Comparison of ENCODE assay signal across 8 cellular contexts in genomic region chr12:12333980-12334709, GRCh38. TPM values are rescaled to one million over a fixed set of nuclear protein-coding genes. Genes with fewer than 3 reads are reported as not detected.
DNase-seq lines count a peak whose midpoint lies in the region; ATAC-seq, FAIRE-seq and TF ChIP-seq lines count a peak whose summit lies in the region.

No MANE protein-coding gene starts in this region.

- POLR2A ChIA-PET in SK-N-SH (lab: Yijun Ruan, JAX): interaction anchor here (1.4 to 1.6 kb wide), 2 partner anchors 23 to 68 kb away, joined by 3 to 5 read pairs; partner anchors contain the start of gene LRP6

- peak; percentile 91 for FAIRE-seq in GM12892 (lab: Jason Lieb, UNC)

- 0 out of 2 replicates have a peak overlapping the region, but pooled peaks have one; percentile 7 for H3K4me2 ChIP-seq in SK-N-SH

- no peaks in the 10 kb centered on the region for H3K36me3 Mint-ChIP-seq in activated naive CD4-positive, alpha-beta T cell treated with anti-CD3 and anti-CD28 coated beads, Interleukin-2, amount 50 U/mL, for 72 hours

- no peak overlapping the region for H3K27ac ChIP-seq in 22Rv1
- no peak overlapping the region; a peak in 1 of 4 replicates for H3K27ac ChIP-seq in SK-N-SH (ENCODE audit: low read depth in 2 of 2, low read length in 1 of 2)

- H3K4me3 ChIP-seq in SK-N-SH (ENCODE audit: low read depth in 2 of 2, low read length in 1 of 2): peak overlapping the region in 1 of 2 experiments; percentile 31; a peak in 1 of 4 replicates

- peak; percentile 81 to 89 for ATAC-seq in activated naive CD4-positive, alpha-beta T cell treated with anti-CD3 and anti-CD28 coated beads, Interleukin-2, amount 50 U/mL, for 72 hours
- ATAC-seq in left ventricle myocardium superior: peak; percentile 61
- no peak for ATAC-seq in GM19467 (IDR thresholded peaks at IDR 0.05; ENCODE audit: unreplicated experiment)

- no peak for TF ChIP-seq EP300 in SK-N-SH (IDR thresholded peaks at IDR 0.05; ENCODE audit: borderline replicate concordance in 1 of 2, low read depth in 1 of 2, low read length in 1 of 2)

- no peaks in the 10 kb centered on the region for H4K20me1 ChIP-seq in SK-N-SH (ENCODE audit: insufficient read depth)

- DNase-seq in GM12892 (ENCODE audit: insufficient read length) (peak; percentile 44), Kasumi-1 (lab: John Stamatoyannopoulos, UW) (peak; percentile 36 to 39), SK-N-SH (peak; percentile 80), left ventricle myocardium superior (peak; percentile 54)
- peak in 1 of 2 donors; percentile 73 for DNase-seq in activated naive CD4-positive, alpha-beta T cell treated with anti-CD3 and anti-CD28 coated beads, Interleukin-2, amount 50 U/mL, for 72 hours (ENCODE audit: low spot score in 2 of 2)
- DNase-seq in stimulated activated CD4-positive, alpha-beta T cell treated with anti-CD3 and anti-CD28 coated beads, Interleukin-12 subunit alpha, Interleukin-12 subunit beta, amount 100 ng/mL, for 48 hours (ENCODE audit: low read depth in 2 of 3, low spot score in 1 of 3): peak; percentile 28 to 55 (median 50)

- peak overlapping the region in 1 of 2 donors; percentile 52 for H3K27ac Mint-ChIP-seq in activated naive CD4-positive, alpha-beta T cell treated with anti-CD3 and anti-CD28 coated beads, Interleukin-2, amount 50 U/mL, for 72 hours

- no peak overlapping the region for H3K9ac ChIP-seq in SK-N-SH

- H3K4me1 ChIP-seq in SK-N-SH (ENCODE audit: control insufficient read depth in 1 of 2, insufficient read depth in 2 of 2, low read depth in 1 of 2, low read length in 1 of 2): peaks cover 11 to 15% of the 10 kb centered on the region in 2 experiments; a peak in 2 of 4 replicates

- no peaks in the 10 kb centered on the region for H3K9me3 ChIP-seq in SK-N-SH

- peak; percentile 100 for TF ChIP-seq CTCF in 22Rv1 (IDR thresholded peaks at IDR 0.05)
- peak; percentile 84 for TF ChIP-seq CTCF in SK-N-SH (IDR thresholded peaks at IDR 0.05)

- peaks cover 13% of the 10 kb centered on the region for H3F3A ChIP-seq in SK-N-SH (replicated peaks; ENCODE audit: insufficient read depth)

- CTCF ChIA-PET in SK-N-SH (lab: Yijun Ruan, JAX): interaction anchor here (0.6 to 3.2 kb wide), 27 partner anchors 7 to 754 kb away, joined by 3 to 18 read pairs (median 4); partner anchors contain the start of genes BORCS5 and MANSC1

- no peaks in the 10 kb centered on the region for H3K27me3 ChIP-seq in SK-N-SH (ENCODE audit: insufficient read depth)

- no peaks in the 10 kb centered on the region for H3K36me3 ChIP-seq in SK-N-SH (replicated peaks in 1 of 2; ENCODE audit: control insufficient read depth in 1 of 2, insufficient read depth in 2 of 2, low read length in 1 of 2)

- no peaks in the 10 kb centered on the region for H3K9me2 ChIP-seq in SK-N-SH

- WGBS in SK-N-SH (ENCODE audit: low lambda C conversion rate): 56% methylated on average over 12 of the region's 12 CpGs

- no peak for TF ChIP-seq POLR2A in GM12892 (IDR thresholded peaks at IDR 0.05; ENCODE audit: low read depth, low read length)

- H2AFZ ChIP-seq in SK-N-SH (ENCODE audit: low read depth): no peak overlapping the region; the same call in 1 of the 2 replicates

- TF ChIP-seq RAD21 in SK-N-SH (IDR thresholded peaks at IDR 0.05; ENCODE audit: low read length): peak; percentile 67

- no peaks in the 10 kb centered on the region for H3K9me3 Mint-ChIP-seq in activated naive CD4-positive, alpha-beta T cell treated with anti-CD3 and anti-CD28 coated beads, Interleukin-2, amount 50 U/mL, for 72 hours

- intact Hi-C loops in left ventricle myocardium superior (cut with micrococcal nuclease): no loop called here

- H3K79me2 ChIP-seq in SK-N-SH (ENCODE audit: insufficient read depth): no peaks in the 10 kb centered on the region

TF ChIP-seq in SK-N-SH, 30 proteins besides CTCF, POLR2A, EP300 and RAD21:
- TF ChIP-seq, protein P1, sequence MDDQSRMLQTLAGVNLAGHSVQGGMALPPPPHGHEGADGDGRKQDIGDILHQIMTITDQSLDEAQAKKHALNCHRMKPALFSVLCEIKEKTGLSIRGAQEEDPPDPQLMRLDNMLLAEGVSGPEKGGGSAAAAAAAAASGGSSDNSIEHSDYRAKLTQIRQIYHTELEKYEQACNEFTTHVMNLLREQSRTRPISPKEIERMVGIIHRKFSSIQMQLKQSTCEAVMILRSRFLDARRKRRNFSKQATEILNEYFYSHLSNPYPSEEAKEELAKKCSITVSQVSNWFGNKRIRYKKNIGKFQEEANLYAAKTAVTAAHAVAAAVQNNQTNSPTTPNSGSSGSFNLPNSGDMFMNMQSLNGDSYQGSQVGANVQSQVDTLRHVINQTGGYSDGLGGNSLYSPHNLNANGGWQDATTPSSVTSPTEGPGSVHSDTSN (IDR thresholded peaks at IDR 0.05): peak; percentile 78
- no peak for TF ChIP-seq GABPA (IDR thresholded peaks at IDR 0.05; ENCODE audit: low read depth)
- peak; percentile 70 for TF ChIP-seq SMC3 (IDR thresholded peaks at IDR 0.05; ENCODE audit: low read depth, low read length)

RNA-seq across cellular contexts. Expression of gene MANSC1, which starts 15.9 kb away (rescaled TPM):
- polyA plus RNA-seq in GM12892 (2012; ENCODE audit: missing spikeins): not detected
- polyA plus RNA-seq in SK-N-SH (2012; rRNA removed): 2.9 and 3.7 TPM in 2 replicates
- 4.7 and 5.1 TPM in 2 replicates for polyA plus RNA-seq in SK-N-SH (2012; cell fraction: cytosol; rRNA removed)
- polyA plus RNA-seq in SK-N-SH (2012; cell fraction: nucleus; rRNA removed): 1.2 and 1.7 TPM in 2 replicates
- total RNA-seq in activated naive CD4-positive, alpha-beta T cell treated with anti-CD3 and anti-CD28 coated beads, Interleukin-2, amount 50 U/mL, for 72 hours: 1 to 10 TPM; 1.4 to 1.6 TPM
- 8.4 TPM for total RNA-seq in left ventricle myocardium superior

RNA-seq across cellular contexts. Expression of gene BORCS5, which starts 22.7 kb away (rescaled TPM):
- 8.9 TPM for polyA plus RNA-seq in GM12892 (2012; ENCODE audit: missing spikeins)
- 13.6 and 16.3 TPM in 2 replicates for polyA plus RNA-seq in SK-N-SH (2012; rRNA removed)
- polyA plus RNA-seq in SK-N-SH (2012; cell fraction: cytosol; rRNA removed): 10.4 and 11.8 TPM in 2 replicates
- 10.6 and 13.9 TPM in 2 replicates for polyA plus RNA-seq in SK-N-SH (2012; cell fraction: nucleus; rRNA removed)
- total RNA-seq in activated naive CD4-positive, alpha-beta T cell treated with anti-CD3 and anti-CD28 coated beads, Interleukin-2, amount 50 U/mL, for 72 hours: 10 to 100 TPM; 25.8 to 33.6 TPM
- 9.3 TPM for total RNA-seq in left ventricle myocardium superior
